Comparison of ENCODE assay signal across 15 cellular contexts in the genomic region with DNA sequence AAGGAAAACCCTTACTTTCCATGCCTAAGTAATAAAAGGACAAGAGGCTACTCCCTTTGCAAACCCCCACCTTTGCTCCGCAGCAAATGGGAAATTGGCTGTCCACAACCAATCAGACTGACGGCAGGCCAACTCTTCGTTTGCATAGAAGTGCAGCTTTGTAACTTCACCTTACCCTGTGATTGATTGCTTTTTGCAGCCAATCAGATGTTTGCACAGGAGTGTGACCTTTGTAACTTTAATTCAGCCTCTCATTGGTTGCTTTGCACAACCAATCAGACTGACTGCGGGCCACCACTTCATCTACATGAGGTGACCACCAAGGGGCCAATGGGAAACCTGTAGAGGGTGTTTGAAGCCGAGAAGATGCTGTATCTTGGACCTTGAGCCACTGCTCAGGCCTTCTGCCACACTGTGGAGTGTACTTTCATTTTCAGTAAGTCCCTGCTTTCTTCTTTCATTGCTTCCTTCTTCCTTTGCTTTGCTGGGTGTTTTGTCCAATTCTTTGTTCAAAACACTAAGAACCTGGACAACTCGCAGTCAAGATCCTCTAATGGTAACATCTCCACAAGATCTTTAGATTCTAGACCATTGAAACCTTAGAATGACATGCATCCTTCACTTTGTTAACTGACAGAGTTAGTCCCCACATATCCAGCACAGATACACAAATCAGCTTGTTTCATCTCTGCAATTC. TPM values are rescaled to one million over a fixed set of nuclear protein-coding genes. Genes with fewer than 3 reads are reported as not detected.
A peak's percentile ranks its signal among the peaks of the same experiment; 100 is the strongest.
DNase-seq lines count a peak whose midpoint lies in the region; ATAC-seq, FAIRE-seq and TF ChIP-seq lines count a peak whose summit lies in the region.
"Had no signal": no experiment of that assay in that cellular context is flagged by ENCODE, and none has a peak within 500 bp of the region (broad histone marks: within the 10 kb centered on the region; RNA-seq: fewer than 3 reads in every experiment).

No MANE protein-coding gene starts in this region.

- DNase-seq in GM12865 (ENCODE audit: low read depth) (peak; percentile 19), Karpas-422 (peak; percentile 48), adipocyte (ENCODE audit: low read depth) (no peak), mucosa of gallbladder (ENCODE audit: low spot score) (peak; percentile 61), GM12892 (ENCODE audit: insufficient read length) (no peak), AG08395 (ENCODE audit: low spot score) (no peak)
- DNase-seq in CD4-positive, alpha-beta T cell: no peak
- DNase-seq: activated CD8-positive, alpha-beta memory T cell treated with anti-CD3 and anti-CD28 coated beads for 24 hours; activated naive CD8-positive, alpha-beta T cell treated with anti-CD3 and anti-CD28 coated beads, Interleukin-2, amount 50 U/mL, for 24 hours; immature natural killer cell; NCI-H2227 treated with DMSO at 0.1 percent for 48 hours; sigmoid colon had no signal

- POLR2A ChIA-PET in CD4-positive, alpha-beta T cell (lab: Charles Lee): no interaction called here

- intact Hi-C loops in CD4-positive, alpha-beta T cell (cut with DNase I, micrococcal nuclease): no loop called here

- H3K4me1 ChIP-seq in Karpas-422 (ENCODE audit: low read length) (peaks cover 7% of the 10 kb centered on the region), adipocyte (ENCODE audit: control insufficient read depth, insufficient read depth, low read length) (peaks cover 14% of the 10 kb centered on the region)
- H3K4me1 ChIP-seq: sigmoid colon had no signal

- TF ChIP-seq CTCF in GM12865 (IDR thresholded peaks at IDR 0.05; ENCODE audit: insufficient read depth, low read depth, low read length, missing control alignments): no peak
- TF ChIP-seq CTCF in CD4-positive, alpha-beta T cell (IDR thresholded peaks at IDR 0.05): no peak

- no peaks in the 10 kb centered on the region for H3K4me1 Mint-ChIP-seq in CD4-positive, alpha-beta T cell (ENCODE audit: low read depth)
- H3K4me1 Mint-ChIP-seq: activated naive CD8-positive, alpha-beta T cell treated with anti-CD3 and anti-CD28 coated beads, Interleukin-2, amount 50 U/mL, for 24 hours; immature natural killer cell had no signal

- H3K27me3 ChIP-seq in Karpas-422 (ENCODE audit: low read length): no peaks in the 10 kb centered on the region
- H3K27me3 ChIP-seq in adipocyte (replicated peaks; ENCODE audit: control insufficient read depth, insufficient read depth, low read length): no peaks in the 10 kb centered on the region
- no peaks in the 10 kb centered on the region for H3K27me3 ChIP-seq in CD4-positive, alpha-beta T cell (ENCODE audit: control insufficient read depth, insufficient read depth, low read length)
- H3K27me3 ChIP-seq: sigmoid colon had no signal

- H3K4me2 ChIP-seq in Karpas-422 (ENCODE audit: low read depth, low read length, poor library complexity, severe bottlenecking): peak overlapping the region; percentile 8

- H3K9me3 ChIP-seq in Karpas-422 (ENCODE audit: low read length): no peaks in the 10 kb centered on the region
- no peaks in the 10 kb centered on the region for H3K9me3 ChIP-seq in adipocyte (ENCODE audit: control insufficient read depth, low read length)
- no peaks in the 10 kb centered on the region for H3K9me3 ChIP-seq in CD4-positive, alpha-beta T cell (ENCODE audit: control insufficient read depth, low read length)
- H3K9me3 ChIP-seq: sigmoid colon had no signal

- no peak overlapping the region for H3K27ac ChIP-seq in Karpas-422 (ENCODE audit: low read length)
- no peak overlapping the region for H3K27ac ChIP-seq in CD4-positive, alpha-beta T cell (ENCODE audit: low read depth, low read length)
- H3K27ac ChIP-seq: sigmoid colon had no signal

- H4K20me1 ChIP-seq in Karpas-422 (ENCODE audit: insufficient read depth, low read depth, low read length): no peaks in the 10 kb centered on the region

- H2AFZ ChIP-seq in Karpas-422 (ENCODE audit: low read length): no peak overlapping the region

- CTCF ChIA-PET in CD4-positive, alpha-beta T cell (lab: Charles Lee): no interaction called here

- ATAC-seq in CD4-positive, alpha-beta T cell (ENCODE audit: poor library complexity): no peak
- ATAC-seq: activated naive CD8-positive, alpha-beta T cell treated with anti-CD3 and anti-CD28 coated beads, Interleukin-2, amount 50 U/mL, for 24 hours; Panc1 had no signal

- no peaks in the 10 kb centered on the region for H3K36me3 Mint-ChIP-seq in CD4-positive, alpha-beta T cell (ENCODE audit: low read depth)
- H3K36me3 Mint-ChIP-seq: CD4-positive, CD25-positive, alpha-beta regulatory T cell; immature natural killer cell had no signal

- no peaks in the 10 kb centered on the region for H3K79me2 ChIP-seq in Karpas-422 (ENCODE audit: low read length)

- H3K9ac ChIP-seq in Karpas-422 (ENCODE audit: low read length): peak overlapping the region; percentile 35; the same call in 1 of the 2 replicates
- peak overlapping the region; percentile 29 for H3K9ac ChIP-seq in adipocyte (ENCODE audit: low read length)

- no peak for TF ChIP-seq POLR2A in GM12892 (IDR thresholded peaks at IDR 0.05; ENCODE audit: low read depth, low read length)

- H3K4me3 Mint-ChIP-seq in CD4-positive, alpha-beta T cell: no peak overlapping the region
- H3K4me3 Mint-ChIP-seq: activated naive CD8-positive, alpha-beta T cell treated with anti-CD3 and anti-CD28 coated beads, Interleukin-2, amount 50 U/mL, for 24 hours; immature natural killer cell had no signal

- no peak for FAIRE-seq in GM12892 (lab: Jason Lieb, UNC)
- FAIRE-seq: colon had no signal

- H3K9me3 Mint-ChIP-seq in CD4-positive, alpha-beta T cell: no peaks in the 10 kb centered on the region
- H3K9me3 Mint-ChIP-seq: activated naive CD8-positive, alpha-beta T cell treated with anti-CD3 and anti-CD28 coated beads, Interleukin-2, amount 50 U/mL, for 24 hours had no signal

- H3K4me3 ChIP-seq in GM12865 (ENCODE audit: low read depth, low read length) (no peak overlapping the region), Karpas-422 (ENCODE audit: low read length) (peak overlapping the region; percentile 43; the same call in 1 of the 2 replicates), adipocyte (ENCODE audit: low read length) (no peak overlapping the region)
- H3K4me3 ChIP-seq: sigmoid colon had no signal

- H3K27me3 Mint-ChIP-seq in CD4-positive, alpha-beta T cell: peaks cover 13% of the 10 kb centered on the region
- H3K27me3 Mint-ChIP-seq: activated naive CD8-positive, alpha-beta T cell treated with anti-CD3 and anti-CD28 coated beads, Interleukin-2, amount 50 U/mL, for 24 hours; CD4-positive, CD25-positive, alpha-beta regulatory T cell had no signal

- no peaks in the 10 kb centered on the region for H3K9me2 ChIP-seq in Karpas-422 (replicated peaks; ENCODE audit: insufficient read depth, low read length)

- no peaks in the 10 kb centered on the region for H3K36me3 ChIP-seq in Karpas-422 (ENCODE audit: insufficient read depth, low read length)
- no peaks in the 10 kb centered on the region for H3K36me3 ChIP-seq in adipocyte (ENCODE audit: control insufficient read depth, insufficient read depth, low read length, severe bottlenecking)
- H3K36me3 ChIP-seq: sigmoid colon had no signal

- H3K27ac Mint-ChIP-seq in CD4-positive, alpha-beta T cell: no peak overlapping the region
- H3K27ac Mint-ChIP-seq: activated naive CD8-positive, alpha-beta T cell treated with anti-CD3 and anti-CD28 coated beads, Interleukin-2, amount 50 U/mL, for 24 hours; immature natural killer cell had no signal

RNA-seq across cellular contexts. Expression of a gene that starts 51.3 kb away (rescaled TPM):
- total RNA-seq in Karpas-422 (2014; rRNA removed; shearing (Covaris generic); ENCODE audit: low replicate concordance): not detected in 2 replicates
- total RNA-seq in mucosa of gallbladder: 8.2 TPM
- polyA plus RNA-seq in GM12892 (2012; ENCODE audit: missing spikeins): not detected
- under 1 TPM in 1 of 2 experiments, not detected in 1; 0.27 TPM for total RNA-seq in CD4-positive, alpha-beta T cell
- polyA plus RNA-seq: CD4-positive, CD25-positive, alpha-beta regulatory T cell; immature natural killer cell had no signal

Comparison
In these comparisons a context has a peak if more than half of its experiments do, and no peak if none do; other contexts are left out.
1. DNase-seq: peak in GM12865 (single experiment), Karpas-422 (single experiment) and mucosa of gallbladder (single experiment); none in adipocyte (single experiment), GM12892 (single experiment), AG08395 (single experiment) and CD4-positive, alpha-beta T cell (0 of 10).